In genomic region chr16:636206-637080, GRCh38 we compare ENCODE assay signal across 8 cellular contexts. TPM values are rescaled to one million over a fixed set of nuclear protein-coding genes. Genes with fewer than 3 reads are reported as not detected.
DNase-seq lines count a peak whose midpoint lies in the region; ATAC-seq and TF ChIP-seq lines count a peak whose summit lies in the region.

Gene METTL26 (minus strand): TSS chr16:636305. CDS start chr16:636290, 15 bp downstream.

- peak within 1 kb of the TSS; percentile 80 for H3K27ac ChIP-seq in PC-9

- no peaks in the 10 kb centered on the region for H4K20me1 ChIP-seq in PC-9 (ENCODE audit: insufficient read depth)

- H3F3A ChIP-seq in PC-9 (ENCODE audit: insufficient read depth, low read depth), result peaks cover 16% of the 10 kb centered on the region

- peak within 1 kb of the TSS; percentile 80 for H3K4me3 ChIP-seq in PC-9
- peak within 1 kb of the TSS; percentile 46 for H3K4me3 ChIP-seq in mucosa of stomach (ENCODE audit: low read length)

- peak; percentile 57 for ATAC-seq in GM21717 (IDR thresholded peaks at IDR 0.05; ENCODE audit: unreplicated experiment)

- no peaks in the 10 kb centered on the region for H3K9me2 ChIP-seq in PC-9 (ENCODE audit: insufficient read depth)

- POLR2A ChIA-PET in PC-9 (lab: Charles Lee; ENCODE audit: unreplicated experiment), result interaction anchor here (0.6 to 0.7 kb wide), 9 partner anchors 84 to 1519 kb away, joined by 3 to 17 read pairs (median 6); partner anchors contain the start of gene TRAF7

- no peaks in the 10 kb centered on the region for H3K36me3 ChIP-seq in PC-9 (ENCODE audit: low read depth)
- H3K36me3 ChIP-seq in mucosa of stomach (ENCODE audit: control insufficient read depth, insufficient read depth, low read length), result no peaks in the 10 kb centered on the region

- no peaks in the 10 kb centered on the region for H3K9me3 ChIP-seq in PC-9 (ENCODE audit: insufficient read depth, low read depth)
- H3K9me3 ChIP-seq in mucosa of stomach (ENCODE audit: control insufficient read depth, low read length), result no peaks in the 10 kb centered on the region

- peaks cover 19% of the 10 kb centered on the region for H3K79me2 ChIP-seq in PC-9 (ENCODE audit: low read depth)

- H3K27me3 ChIP-seq in PC-9 (ENCODE audit: insufficient read depth, low read depth) (no peaks in the 10 kb centered on the region), mucosa of stomach (ENCODE audit: control insufficient read depth, insufficient read depth, low read length) (no peaks in the 10 kb centered on the region)

- H3K9ac ChIP-seq in mucosa of stomach (ENCODE audit: low read length), result peak within 1 kb of the TSS; percentile 68

- H2AFZ ChIP-seq in PC-9, result peak within 1 kb of the TSS; percentile 91

- H3K4me1 ChIP-seq in PC-9 (replicated peaks; ENCODE audit: insufficient read depth) (peaks cover 11% of the 10 kb centered on the region; the same call in 1 of the 2 replicates), mucosa of stomach (ENCODE audit: control insufficient read depth, insufficient read depth, low read length) (peaks cover 22% of the 10 kb centered on the region)

- in situ Hi-C loops in KBM-7 (cut with MboI; ENCODE audit: low pct_unique_long_range_greater_than_20kb, low sequenced_read_pairs), result no loop called here

- H3K4me2 ChIP-seq in PC-9, result peak within 1 kb of the TSS; percentile 90

- BruUV-seq in PC-9 (replicated peaks; lab: Mats Ljungman, UMichigan), result no TSS peak

- TF ChIP-seq CTCF in PC-9 (conservative IDR thresholded peaks at IDR 0.05), result no peak

- DNase-seq in DMS53 treated with DMSO at 0.1 percent for 48 hours (lab: John Stamatoyannopoulos, UW; ENCODE audit: unreplicated experiment) (peak; percentile 78), KBM-7 (peak; percentile 96), PC-9 (peak; percentile 85 to 94), erythroblast (lab: John Stamatoyannopoulos, UW) (peak; percentile 97)
- peak; percentile 95 for DNase-seq in activated T-cell treated with anti-CD3 and anti-CD28 coated beads, Interleukin-2, amount 50 U/mL, for 1 hour
- DNase-seq in stimulated activated CD8-positive, alpha-beta memory T cell treated with anti-CD3 and anti-CD28 coated beads, Interleukin-4, amount 100 ng/mL, for 48 hours, result peak; percentile 98

- TF ChIP-seq POLR2A in erythroblast (IDR thresholded peaks at IDR 0.05; ENCODE audit: low read length), result peak; percentile 58

- CTCF ChIA-PET in PC-9 (lab: Charles Lee), result interaction anchor here (0.9 kb wide), 1 partner anchor 43 kb away, joined by 4 read pairs; no protein-coding TSS in a partner anchor

- intact Hi-C loops in PC-9 (cut with micrococcal nuclease; ENCODE audit: unreplicated experiment), result loop anchor here (2.0 kb wide), 1 partner anchor 44 kb away; no protein-coding TSS in a partner anchor

RNA-seq across cellular contexts. Expression of gene METTL26, which starts in this region (rescaled TPM):
- total RNA-seq in PC-9 (2021), result 144 and 158 TPM in 2 replicates

Comparison
In these comparisons a context has a peak if more than half of its experiments do, and no peak if none do; other contexts are left out.
1. Peak in every context shown above with its lines: DNase-seq, ATAC-seq, H3K4me3 ChIP-seq and H3K27ac ChIP-seq.